In genomic region chr3:30332196-30333021, GRCh38 we compare ENCODE assay signal across 13 cellular contexts.
DNase-seq lines count a peak whose midpoint lies in the region; ATAC-seq and TF ChIP-seq lines count a peak whose summit lies in the region.
"Had no signal": no experiment of that assay in that cellular context is flagged by ENCODE, and none has a peak within 500 bp of the region (broad histone marks: within the 10 kb centered on the region; RNA-seq: fewer than 3 reads in every experiment).

No MANE protein-coding gene starts in this region.

- DNase-seq in stimulated activated naive CD4-positive, alpha-beta T cell (lab: John Stamatoyannopoulos, UW): peak in 5 of 6 experiments; percentile 10 to 75 (median 70)
- DNase-seq in stimulated activated naive CD4-positive, alpha-beta T cell treated with Interleukin-2 at 50 U/mL for 16 hours (lab: John Stamatoyannopoulos, UW): no peak
- DNase-seq in activated B cell treated with CpG ODN at 0.5 μM for 24 hours: no peak
- peak; percentile 18 to 34 for DNase-seq in left lung
- DNase-seq in aorta: no peak
- DNase-seq in NCI-H2227 treated with DMSO at 0.1 percent for 48 hours (lab: John Stamatoyannopoulos, UW): no peak
- DNase-seq in testis: no peak
- no peak for DNase-seq in vagina (ENCODE audit: extremely low spot score in 2 of 2)
- DNase-seq: BE2C; RPMI8226; stimulated activated CD4-positive, alpha-beta T cell treated with anti-CD3 and anti-CD28 coated beads, Interleukin-2, amount 100 ng/mL, for 24 hours; stomach had no signal

- 81 to 83% methylated on average over 10 of the region's 10 CpGs for WGBS in aorta, 2 donors
- WGBS in testis, 2 donors: 72 to 80% methylated on average over 10 of the region's 10 CpGs

- ATAC-seq in activated B cell treated with CpG ODN at 0.5 μM for 24 hours (ENCODE audit: low read depth): peak; percentile 77
- ATAC-seq in left lung: peak; percentile 78
- peak; percentile 44 for ATAC-seq in aorta (ENCODE audit: low FRiP score)

- H3K9me3 ChIP-seq in left lung (no peaks in the 10 kb centered on the region), aorta (ENCODE audit: control insufficient read depth, low read length) (no peaks in the 10 kb centered on the region), testis (no peaks in the 10 kb centered on the region), vagina (no peaks in the 10 kb centered on the region)
- H3K9me3 ChIP-seq: BE2C, stomach had no signal

- intact Hi-C loops in activated B cell treated with CpG ODN at 0.5 μM for 24 hours (cut with micrococcal nuclease): loop anchor here (2.0 to 5.0 kb wide), 2 partner anchors 18 to 275 kb away; partner anchors contain the start of gene TGFBR2
- intact Hi-C loops in left lung (cut with DNase I): no loop called here
- intact Hi-C loops in aorta (cut with DNase I): loop anchor here in 1 of 2 donors (5.0 kb wide), 1 partner anchor 45 kb away; no protein-coding TSS in a partner anchor
- intact Hi-C loops in testis (cut with DNase I; ENCODE audit: low total_unique reads): no loop called here
- intact Hi-C loops in vagina (cut with DNase I): no loop called here

- CTCF ChIA-PET in activated B cell treated with CpG ODN at 0.5 μM for 24 hours (lab: Charles Lee): interaction anchor here (1.5 kb wide), 1 partner anchor 13 kb away, joined by 6 read pairs; no protein-coding TSS in a partner anchor

- H3K27ac ChIP-seq in left lung: peak overlapping the region in 1 of 2 donors; percentile 13
- no peak overlapping the region for H3K27ac ChIP-seq in aorta (ENCODE audit: low read depth in 1 of 2, low read length in 2 of 2)
- H3K27ac ChIP-seq in testis: no peak overlapping the region
- no peak overlapping the region for H3K27ac ChIP-seq in vagina
- H3K27ac ChIP-seq: cardiac muscle cell, stomach had no signal

- no peak overlapping the region for H3K4me3 ChIP-seq in left lung
- no peak overlapping the region for H3K4me3 ChIP-seq in aorta (ENCODE audit: low read length in 2 of 2)
- no peak overlapping the region for H3K4me3 ChIP-seq in testis
- H3K4me3 ChIP-seq in vagina: no peak overlapping the region
- H3K4me3 ChIP-seq: cardiac muscle cell, stomach had no signal

- H3K27me3 Mint-ChIP-seq in activated B cell treated with CpG ODN at 0.5 μM for 24 hours: no peaks in the 10 kb centered on the region

- peaks cover 23% of the 10 kb centered on the region for H3K4me1 Mint-ChIP-seq in activated B cell treated with CpG ODN at 0.5 μM for 24 hours

- TF ChIP-seq CTCF in activated B cell treated with CpG ODN at 0.5 μM for 24 hours (IDR thresholded peaks at IDR 0.05) (no peak), left lung (IDR thresholded peaks at IDR 0.05) (no peak), testis (IDR thresholded peaks at IDR 0.05) (no peak), vagina (IDR thresholded peaks at IDR 0.05) (no peak)

- POLR2A ChIA-PET in activated B cell treated with CpG ODN at 0.5 μM for 24 hours (lab: Charles Lee): interaction anchor here (1.1 to 1.6 kb wide), 2 partner anchors 143 to 170 kb away, joined by 3 to 7 read pairs; no protein-coding TSS in a partner anchor

- H3K4me3 Mint-ChIP-seq in activated B cell treated with CpG ODN at 0.5 μM for 24 hours: peak overlapping the region; percentile 69

- TF ChIP-seq POLR2A in testis (IDR thresholded peaks at IDR 0.05) (no peak), vagina (IDR thresholded peaks at IDR 0.05) (no peak)

- H3K36me3 Mint-ChIP-seq in activated B cell treated with CpG ODN at 0.5 μM for 24 hours (ENCODE audit: low read depth): no peaks in the 10 kb centered on the region

- peaks cover under 1% of the 10 kb centered on the region for H3K9me3 Mint-ChIP-seq in activated B cell treated with CpG ODN at 0.5 μM for 24 hours

- H3K27me3 ChIP-seq in left lung (no peaks in the 10 kb centered on the region), aorta (ENCODE audit: control insufficient read depth in 1 of 2, insufficient read depth in 2 of 2, low read length in 1 of 2) (no peaks in the 10 kb centered on the region), testis (no peaks in the 10 kb centered on the region), vagina (no peaks in the 10 kb centered on the region)
- H3K27me3 ChIP-seq: BE2C, cardiac muscle cell, stomach had no signal

- peak overlapping the region; percentile 63 for H3K27ac Mint-ChIP-seq in activated B cell treated with CpG ODN at 0.5 μM for 24 hours

- H3K4me1 ChIP-seq in left lung (peaks cover 0 to 12% of the 10 kb centered on the region in 2 donors), aorta (ENCODE audit: control insufficient read depth in 1 of 2, insufficient read depth in 2 of 2, low read length in 2 of 2) (peaks cover 0 to 6% of the 10 kb centered on the region in 2 donors), testis (no peaks in the 10 kb centered on the region), vagina (no peaks in the 10 kb centered on the region)
- H3K4me1 ChIP-seq: BE2C, stomach had no signal

- no peaks in the 10 kb centered on the region for H3K36me3 ChIP-seq in left lung
- no peaks in the 10 kb centered on the region for H3K36me3 ChIP-seq in aorta (ENCODE audit: control insufficient read depth in 1 of 2, insufficient read depth in 2 of 2, low read length in 1 of 2)
- H3K36me3 ChIP-seq in testis (ENCODE audit: low read depth, missing control alignments): no peaks in the 10 kb centered on the region
- H3K36me3 ChIP-seq in vagina: no peaks in the 10 kb centered on the region
- H3K36me3 ChIP-seq: BE2C, cardiac muscle cell, stomach had no signal

Comparison
In these comparisons a context has a peak if more than half of its experiments do, and no peak if none do; other contexts are left out.
1. DNase-seq: peak in stimulated activated naive CD4-positive, alpha-beta T cell (5 of 6) and left lung (2 of 2); none in stimulated activated naive CD4-positive, alpha-beta T cell treated with Interleukin-2 at 50 U/mL for 16 hours (single experiment), activated B cell treated with CpG ODN at 0.5 μM for 24 hours (single experiment), aorta (0 of 2), NCI-H2227 treated with DMSO at 0.1 percent for 48 hours (single experiment), testis (single experiment) and vagina (0 of 2).
2. Peak in every context shown above with its lines, with median percentiles within 50 percentile points of each other: ATAC-seq.